In the genomic region with DNA sequence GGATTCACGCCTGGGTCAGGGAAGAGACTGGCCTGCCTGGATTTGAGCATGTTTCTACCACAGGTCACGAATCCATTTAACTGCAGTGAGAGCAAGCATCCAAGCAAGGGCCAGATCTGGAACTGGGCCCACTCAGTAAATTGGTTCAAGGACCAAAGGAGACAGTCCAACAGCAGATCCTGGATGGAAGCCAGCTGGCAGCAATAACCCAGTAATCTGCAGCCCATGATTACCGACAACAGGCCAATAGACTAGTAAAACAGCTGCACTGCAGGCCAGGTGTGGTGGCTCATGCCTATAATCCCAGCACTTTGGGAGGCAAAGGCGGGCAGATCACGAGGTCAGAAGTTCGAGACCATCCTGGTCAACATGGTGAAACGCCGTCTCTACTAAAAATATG, we compare ENCODE assay signal across 14 cellular contexts. TPM values are rescaled to one million over a fixed set of nuclear protein-coding genes. Genes with fewer than 3 reads are reported as not detected.
DNase-seq lines count a peak whose midpoint lies in the region; ATAC-seq and TF ChIP-seq lines count a peak whose summit lies in the region.
"Had no signal": no experiment of that assay in that cellular context is flagged by ENCODE, and none has a peak within 500 bp of the region (broad histone marks: within the 10 kb centered on the region; RNA-seq: fewer than 3 reads in every experiment).

No MANE protein-coding gene starts in this region.

- H3K27me3 ChIP-seq in body of pancreas: no peaks in the 10 kb centered on the region
- H3K27me3 ChIP-seq: SJCRH30 had no signal

- no peaks in the 10 kb centered on the region for H3K9me3 ChIP-seq in body of pancreas
- H3K9me3 ChIP-seq: SJCRH30 had no signal

- no peak for TF ChIP-seq POLR2A in body of pancreas (IDR thresholded peaks at IDR 0.05)

- no peak overlapping the region for H3K27ac ChIP-seq in body of pancreas
- H3K27ac ChIP-seq: SJCRH30 had no signal

- in situ Hi-C loops in GM13977 (cut with MboI; ENCODE audit: low pct_unique_long_range_greater_than_20kb, low sequenced_read_pairs, unreplicated experiment): no loop called here

- WGBS in body of pancreas, 2 donors: 22 to 32% methylated on average over 7 of the region's 8 CpGs

- H3K4me1 ChIP-seq in body of pancreas: no peaks in the 10 kb centered on the region
- H3K4me1 ChIP-seq: SJCRH30 had no signal

- peak; percentile 94 for ATAC-seq in body of pancreas
- no peak for ATAC-seq in HG02642 (IDR thresholded peaks at IDR 0.05; ENCODE audit: poor library complexity, unreplicated experiment)
- ATAC-seq: naive thymus-derived CD8-positive, alpha-beta T cell had no signal

- H3K36me3 ChIP-seq in body of pancreas (replicated peaks in 1 of 2; ENCODE audit: insufficient read depth in 1 of 2, low read depth in 2 of 2): no peaks in the 10 kb centered on the region
- H3K36me3 ChIP-seq: SJCRH30 had no signal

- intact Hi-C loops in body of pancreas (cut with DNase I): no loop called here

- peak; percentile 15 for DNase-seq in COLO668 (lab: John Stamatoyannopoulos, UW; ENCODE audit: unreplicated experiment)
- peak; percentile 96 for DNase-seq in NCI-H2029 (lab: John Stamatoyannopoulos, UW)
- peak; percentile 89 to 96 (median 94) for DNase-seq in body of pancreas
- peak; percentile 17 for DNase-seq in kidney tubule cell (ENCODE audit: low spot score)
- no peak for DNase-seq in GM13977 (ENCODE audit: low spot score)
- no peak for DNase-seq in CD1c-positive myeloid dendritic cell (ENCODE audit: extremely low spot score)
- DNase-seq in OCI-M1 (lab: John Stamatoyannopoulos, UW): no peak
- DNase-seq: activated CD4-positive, alpha-beta T cell treated with anti-CD3 and anti-CD28 coated beads for 4 hours; HFFc6; MM.1S; naive thymus-derived CD8-positive, alpha-beta T cell; stimulated activated CD8-positive, alpha-beta memory T cell treated with anti-CD3 and anti-CD28 coated beads, Interleukin-4, amount 100 ng/mL, for 48 hours had no signal

- no peak overlapping the region for H3K4me3 ChIP-seq in body of pancreas
- H3K4me3 ChIP-seq: SJCRH30 had no signal

- TF ChIP-seq CTCF in body of pancreas (IDR thresholded peaks at IDR 0.05): no peak
- no peak for TF ChIP-seq CTCF in GM13977 (IDR thresholded peaks at IDR 0.05; ENCODE audit: extremely low read depth, insufficient read depth, missing control alignments)

RNA-seq across cellular contexts. Expression of gene SAMD7, which starts 11.8 kb away (rescaled TPM):
- total RNA-seq in body of pancreas: not detected
- total RNA-seq: HFFc6; naive thymus-derived CD8-positive, alpha-beta T cell; SJCRH30 had no signal

RNA-seq across cellular contexts. Expression of gene SEC62, which starts 43.4 kb away (rescaled TPM):
- total RNA-seq in body of pancreas: 10 to 100 TPM; 30.9 to 31.0 TPM

RNA-seq across cellular contexts. Expression of gene LRRC31, which starts 53.5 kb away (rescaled TPM):
- total RNA-seq in body of pancreas: under 1 TPM in 1 of 2 donors, not detected in 1; 0.78 TPM
- total RNA-seq: HFFc6; naive thymus-derived CD8-positive, alpha-beta T cell; SJCRH30 had no signal

Comparison
In these comparisons a context has a peak if more than half of its experiments do, and no peak if none do; other contexts are left out.
1. DNase-seq: peak in COLO668 (single experiment), NCI-H2029 (single experiment), body of pancreas (4 of 4) and kidney tubule cell (single experiment); none in GM13977 (single experiment), CD1c-positive myeloid dendritic cell (single experiment) and OCI-M1 (single experiment).